8 cellular contexts compared by ENCODE assay signal in the genomic region with DNA sequence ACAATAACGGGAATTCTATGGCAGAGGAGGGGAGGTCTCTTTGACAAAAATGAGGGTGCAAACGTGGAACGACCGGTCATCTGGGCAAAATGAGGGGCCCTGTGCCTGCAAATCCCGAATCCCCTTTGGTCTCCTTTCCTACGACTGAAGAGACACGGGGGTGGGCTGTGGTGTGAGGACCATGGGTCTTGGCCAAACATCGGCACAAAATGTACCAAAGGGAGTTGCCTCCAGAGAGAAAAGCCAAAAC. TPM values are rescaled to one million over a fixed set of nuclear protein-coding genes. Genes with fewer than 3 reads are reported as not detected.
DNase-seq lines count a peak whose midpoint lies in the region; ATAC-seq and TF ChIP-seq lines count a peak whose summit lies in the region.

No MANE protein-coding gene starts in this region.

- peaks cover 2% of the 10 kb centered on the region for H3K27me3 Mint-ChIP-seq in activated CD4-positive, alpha-beta T cell treated with anti-CD3 and anti-CD28 coated beads for 36 hours

- H3K27ac Mint-ChIP-seq in activated CD4-positive, alpha-beta T cell treated with anti-CD3 and anti-CD28 coated beads for 36 hours: peak overlapping the region; percentile 98

- H3K36me3 Mint-ChIP-seq in activated CD4-positive, alpha-beta T cell treated with anti-CD3 and anti-CD28 coated beads for 36 hours (ENCODE audit: low read depth): peaks cover 21% of the 10 kb centered on the region

- H3K4me2 ChIP-seq in skeletal muscle satellite cell (ENCODE audit: low read length): peak overlapping the region; percentile 84

- H3K4me1 ChIP-seq in gastroesophageal sphincter (peaks cover 10 to 75% (median 20%) of the 10 kb centered on the region in 3 donors), skeletal muscle satellite cell (ENCODE audit: control insufficient read depth, insufficient read depth, low read length) (peaks cover 33% of the 10 kb centered on the region)

- WGBS in gastroesophageal sphincter (ENCODE audit: low coverage in 1 of 2), 2 donors: 0% methylated on average over 3 to 5 of the region's 8 CpGs

- POLR2A ChIA-PET in activated CD4-positive, alpha-beta T cell treated with anti-CD3 and anti-CD28 coated beads for 36 hours (lab: Charles Lee): interaction anchor here (1.0 kb wide), 1 partner anchor 9 kb away, joined by 4 read pairs; no protein-coding TSS in a partner anchor

- no peak for TF ChIP-seq EP300 in gastroesophageal sphincter (IDR thresholded peaks at IDR 0.05)

- no peaks in the 10 kb centered on the region; the same call in 1 of the 2 replicates for H3K36me3 ChIP-seq in WERI-Rb-1
- H3K36me3 ChIP-seq in gastroesophageal sphincter: no peaks in the 10 kb centered on the region
- H3K36me3 ChIP-seq in skeletal muscle satellite cell (ENCODE audit: insufficient read depth, low read length): peaks cover 5% of the 10 kb centered on the region

- ATAC-seq in activated CD4-positive, alpha-beta T cell treated with anti-CD3 and anti-CD28 coated beads for 36 hours: no peak
- ATAC-seq in gastroesophageal sphincter (no peak), HG03108 (IDR thresholded peaks at IDR 0.05; ENCODE audit: unreplicated experiment) (no peak), HG03280 (IDR thresholded peaks at IDR 0.05; ENCODE audit: unreplicated experiment) (no peak), GM18520 (IDR thresholded peaks at IDR 0.05; ENCODE audit: unreplicated experiment) (no peak)

- TF ChIP-seq CTCF in WERI-Rb-1 (IDR thresholded peaks at IDR 0.05; ENCODE audit: low read depth, low read length) (no peak), gastroesophageal sphincter (IDR thresholded peaks at IDR 0.05) (no peak)

- peak overlapping the region; percentile 87 for H3K9ac ChIP-seq in skeletal muscle satellite cell (ENCODE audit: low read depth, low read length)

- no peak for TF ChIP-seq POLR2A in gastroesophageal sphincter (IDR thresholded peaks at IDR 0.05)

- intact Hi-C loops in activated CD4-positive, alpha-beta T cell treated with anti-CD3 and anti-CD28 coated beads for 36 hours (cut with DNase I, micrococcal nuclease): loop anchor here (1.0 to 10.0 kb wide), 10 partner anchors 34 to 974 kb away; a partner anchor contains a TSS

- CTCF ChIA-PET in activated CD4-positive, alpha-beta T cell treated with anti-CD3 and anti-CD28 coated beads for 36 hours (lab: Charles Lee): interaction anchor here (0.9 kb wide), 1 partner anchor 264 kb away, joined by 4 read pairs; no protein-coding TSS in a partner anchor

- H3K9me3 ChIP-seq in WERI-Rb-1 (ENCODE audit: severe bottlenecking) (peaks cover 6% of the 10 kb centered on the region), gastroesophageal sphincter (peaks cover 0 to 6% (median 0%) of the 10 kb centered on the region in 3 donors), skeletal muscle satellite cell (replicated peaks; ENCODE audit: low read length) (no peaks in the 10 kb centered on the region)

- H3K27me3 ChIP-seq in WERI-Rb-1 (ENCODE audit: insufficient read depth, low read depth, severe bottlenecking) (no peaks in the 10 kb centered on the region), gastroesophageal sphincter (no peaks in the 10 kb centered on the region), skeletal muscle satellite cell (ENCODE audit: control insufficient read depth, insufficient read depth, low read length) (no peaks in the 10 kb centered on the region)

- H3K27ac ChIP-seq in WERI-Rb-1 (peak overlapping the region; percentile 93), gastroesophageal sphincter (peak overlapping the region; percentile 92 to 97 (median 94))

- peak overlapping the region; percentile 91 for H3K4me3 Mint-ChIP-seq in activated CD4-positive, alpha-beta T cell treated with anti-CD3 and anti-CD28 coated beads for 36 hours

- peaks cover 3% of the 10 kb centered on the region for H3K9me3 Mint-ChIP-seq in activated CD4-positive, alpha-beta T cell treated with anti-CD3 and anti-CD28 coated beads for 36 hours (ENCODE audit: low read depth)

- peak overlapping the region; percentile 55 for H3K4me3 ChIP-seq in WERI-Rb-1 (ENCODE audit: low read depth, low read length)
- H3K4me3 ChIP-seq in gastroesophageal sphincter: peak overlapping the region; percentile 68 to 76
- peak overlapping the region; percentile 77 for H3K4me3 ChIP-seq in skeletal muscle satellite cell (ENCODE audit: low read length)

- peaks cover 33% of the 10 kb centered on the region for H3K4me1 Mint-ChIP-seq in activated CD4-positive, alpha-beta T cell treated with anti-CD3 and anti-CD28 coated beads for 36 hours

- DNase-seq in activated CD4-positive, alpha-beta T cell treated with anti-CD3 and anti-CD28 coated beads for 36 hours: no peak
- DNase-seq in activated CD4-positive, alpha-beta T cell treated with anti-CD3 and anti-CD28 coated beads for 48 hours: no peak
- no peak for DNase-seq in WERI-Rb-1

RNA-seq across cellular contexts. Expression of a gene that starts 0.5 kb away (rescaled TPM):
- total RNA-seq in activated CD4-positive, alpha-beta T cell treated with anti-CD3 and anti-CD28 coated beads for 36 hours: 10 to 100 TPM; 18.9 to 19.7 TPM
- 100 to 1,000 TPM in 1 of 4 donors, 10 to 100 TPM in 3; 51.3 to 139 (median 69.1) TPM for total RNA-seq in gastroesophageal sphincter
- 19.0 and 22.8 TPM in 2 replicates for total RNA-seq in skeletal muscle satellite cell (2012; rRNA removed)
